1 cellular context compared by ENCODE assay signal in genomic region chr6:104995989-104996617, GRCh38.
TF ChIP-seq lines count a peak whose summit lies in the region.

No MANE protein-coding gene starts in this region.

TF ChIP-seq in K562, 482 proteins besides CTCF, POLR2A, EP300 and RAD21 (continued from another document):
- TF ChIP-seq ZMIZ1 (IDR thresholded peaks at IDR 0.05; ENCODE audit: low read depth in 2 of 2, low read length in 2 of 2): no peak
- TF ChIP-seq TCF3 (CRISPR knock-in tag; IDR thresholded peaks at IDR 0.05): peak; percentile 31; the same call in 1 of the 2 replicates
- TF ChIP-seq ZNF592 (IDR thresholded peaks at IDR 0.05): 0 out of 2 replicates have a peak, but pooled peaks have one; percentile 22
- no peak for TF ChIP-seq SAP30 (IDR thresholded peaks at IDR 0.05; ENCODE audit: borderline replicate concordance, insufficient read depth, low read depth, low read length, poor library complexity, severe bottlenecking)
- TF ChIP-seq TEAD4 (IDR thresholded peaks at IDR 0.05; ENCODE audit: low read length): peak; percentile 55; the same call in 1 of the 2 replicates
- TF ChIP-seq TEAD4 (CRISPR knock-in tag; IDR thresholded peaks at IDR 0.05; ENCODE audit: borderline replicate concordance): no peak
- peak; percentile 51 for TF ChIP-seq CBFA2T3 (IDR thresholded peaks at IDR 0.05)
- peak; percentile 58; the same call in 1 of the 2 replicates for TF ChIP-seq DPF2 (IDR thresholded peaks at IDR 0.05)
- peak; percentile 56 for TF ChIP-seq ARID1B (IDR thresholded peaks at IDR 0.05)
- TF ChIP-seq HDAC1 (IDR thresholded peaks at IDR 0.05): 0 out of 4 replicates have a peak, but pooled peaks of 1 of the 2 experiments have one; percentile 28
- peak; percentile 53 for TF ChIP-seq SOX6 (IDR thresholded peaks at IDR 0.05)
- TF ChIP-seq CREB1 (IDR thresholded peaks at IDR 0.05): no peak
- no peak for TF ChIP-seq CREB1 (CRISPR knock-in tag; IDR thresholded peaks at IDR 0.05)
- TF ChIP-seq TRIM25 (IDR thresholded peaks at IDR 0.05; ENCODE audit: borderline replicate concordance): no peak
- TF ChIP-seq CC2D1A (IDR thresholded peaks at IDR 0.05): peak; percentile 43; the same call in 1 of the 2 replicates
- no peak for TF ChIP-seq ELK1 (CRISPR knock-in tag; IDR thresholded peaks at IDR 0.05)
- TF ChIP-seq TAL1 (IDR thresholded peaks at IDR 0.05): peak; percentile 17; the same call in 1 of the 2 replicates
TF ChIP-seq in K562: peak in this region for 20.
